ENCODE assay signal across 8 cellular contexts in the genomic region with DNA sequence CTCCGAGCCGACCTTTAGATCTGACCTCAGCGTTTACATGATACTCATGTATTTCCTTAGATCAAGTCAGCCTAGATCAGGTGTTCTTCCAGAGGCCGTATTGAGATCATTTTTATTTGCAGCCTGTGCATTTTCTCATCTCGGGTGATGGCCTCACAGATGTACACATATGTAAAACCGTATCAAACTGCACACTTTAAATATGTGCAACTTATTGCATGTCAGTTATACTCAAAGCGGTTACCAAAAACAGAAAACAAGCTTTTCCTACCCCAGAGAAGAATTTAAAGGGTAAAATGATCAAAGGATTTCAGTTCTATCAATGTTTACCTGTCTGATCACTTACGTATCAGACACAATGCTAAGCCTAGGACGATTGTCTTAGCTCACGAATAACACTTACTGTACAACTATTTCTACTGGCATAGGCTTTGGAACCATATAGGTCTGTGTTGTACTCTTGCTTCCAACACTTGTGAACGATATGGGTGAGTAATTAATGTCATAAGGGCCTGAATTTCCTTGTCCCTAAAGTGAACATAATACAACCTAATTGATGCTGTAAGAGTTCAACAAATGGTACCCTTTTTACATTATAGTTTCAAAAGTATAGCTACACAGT. TPM values are rescaled to one million over a fixed set of nuclear protein-coding genes. Genes with fewer than 3 reads are reported as not detected.
DNase-seq lines count a peak whose midpoint lies in the region; ATAC-seq and TF ChIP-seq lines count a peak whose summit lies in the region.

No MANE protein-coding gene starts in this region.

- intact Hi-C loops in esophagus muscularis mucosa (cut with DNase I) (loop anchor here (5.0 kb wide), 1 partner anchor 36 kb away; a partner anchor contains a TSS), prostate gland (cut with DNase I) (no loop called here)

- H3K4me1 ChIP-seq in esophagus muscularis mucosa (peaks cover 21 to 33% (median 27%) of the 10 kb centered on the region in 4 donors), prostate gland (replicated peaks) (no peaks in the 10 kb centered on the region)

- peak overlapping the region; percentile 98 for H3K27ac Mint-ChIP-seq in activated CD4-positive, alpha-beta T cell treated with anti-CD3 and anti-CD28 coated beads, Interleukin-2, amount 10 ng/mL, durations not matched to agents 7 days and 5 days

- DNase-seq in activated CD4-positive, alpha-beta T cell treated with anti-CD3 and anti-CD28 coated beads, Interleukin-2, amount 10 ng/mL, durations not matched to agents 7 days and 5 days: no peak
- no peak for DNase-seq in activated CD4-positive, alpha-beta T cell treated with anti-CD3 and anti-CD28 coated beads for 48 hours
- DNase-seq in RKO (ENCODE audit: low spot score) (peak; percentile 51), esophagus muscularis mucosa (ENCODE audit: extremely low spot score) (no peak), prostate gland (ENCODE audit: low spot score) (no peak), H4 (ENCODE audit: low spot score) (no peak), HuH-7 (ENCODE audit: low spot score) (no peak)

- peaks cover 48% of the 10 kb centered on the region for H3K36me3 Mint-ChIP-seq in activated CD4-positive, alpha-beta T cell treated with anti-CD3 and anti-CD28 coated beads, Interleukin-2, amount 10 ng/mL, durations not matched to agents 7 days and 5 days (ENCODE audit: low read depth)

- peaks cover 55% of the 10 kb centered on the region for H3K4me1 Mint-ChIP-seq in activated CD4-positive, alpha-beta T cell treated with anti-CD3 and anti-CD28 coated beads, Interleukin-2, amount 10 ng/mL, durations not matched to agents 7 days and 5 days

- no peaks in the 10 kb centered on the region for H3K27me3 ChIP-seq in esophagus muscularis mucosa
- no peaks in the 10 kb centered on the region for H3K27me3 ChIP-seq in prostate gland (replicated peaks; ENCODE audit: insufficient read depth)

- H3K9me3 ChIP-seq in esophagus muscularis mucosa (no peaks in the 10 kb centered on the region), prostate gland (no peaks in the 10 kb centered on the region)

- H3K36me3 ChIP-seq in esophagus muscularis mucosa (peaks cover 7 to 26% (median 21%) of the 10 kb centered on the region in 4 donors), prostate gland (no peaks in the 10 kb centered on the region)

- H3K27ac ChIP-seq in esophagus muscularis mucosa (replicated peaks in 1 of 4): peak overlapping the region; percentile 62 to 70 (median 67)
- peak overlapping the region; percentile 67 to 76 for H3K27ac ChIP-seq in prostate gland

- TF ChIP-seq CTCF in esophagus muscularis mucosa (IDR thresholded peaks at IDR 0.05): no peak
- TF ChIP-seq CTCF in prostate gland (IDR thresholded peaks at IDR 0.05): no peak

- no peaks in the 10 kb centered on the region for H3K27me3 Mint-ChIP-seq in activated CD4-positive, alpha-beta T cell treated with anti-CD3 and anti-CD28 coated beads, Interleukin-2, amount 10 ng/mL, durations not matched to agents 7 days and 5 days

- TF ChIP-seq EP300 in esophagus muscularis mucosa (IDR thresholded peaks at IDR 0.05): no peak

- H3K4me3 ChIP-seq in esophagus muscularis mucosa (peak overlapping the region; percentile 72 to 92 (median 84)), prostate gland (peak overlapping the region; percentile 43 to 81)

- TF ChIP-seq POLR2A in esophagus muscularis mucosa (IDR thresholded peaks at IDR 0.05; ENCODE audit: low read depth): no peak
- TF ChIP-seq POLR2A in prostate gland (IDR thresholded peaks at IDR 0.05): no peak

- no peaks in the 10 kb centered on the region for H3K9me3 Mint-ChIP-seq in activated CD4-positive, alpha-beta T cell treated with anti-CD3 and anti-CD28 coated beads, Interleukin-2, amount 10 ng/mL, durations not matched to agents 7 days and 5 days

- no peak for ATAC-seq in HG03457 (IDR thresholded peaks at IDR 0.05; ENCODE audit: unreplicated experiment)

- CTCF ChIA-PET in activated CD4-positive, alpha-beta T cell treated with anti-CD3 and anti-CD28 coated beads, Interleukin-2, amount 10 ng/mL, durations not matched to agents 7 days and 5 days (lab: Charles Lee): interaction anchor here (0.6 to 2.5 kb wide), 5 partner anchors 10 to 95 kb away, joined by 3 to 10 read pairs (median 4); no protein-coding TSS in a partner anchor

- WGBS in esophagus muscularis mucosa: 9% methylated on average over 10 of the region's 11 CpGs
- 4% methylated on average over 11 of the region's 11 CpGs for WGBS in prostate gland

- POLR2A ChIA-PET in activated CD4-positive, alpha-beta T cell treated with anti-CD3 and anti-CD28 coated beads, Interleukin-2, amount 10 ng/mL, durations not matched to agents 7 days and 5 days (lab: Charles Lee): interaction anchor here (1.2 kb wide), 1 partner anchor 38 kb away, joined by 5 read pairs; no protein-coding TSS in a partner anchor

- H3K4me3 Mint-ChIP-seq in activated CD4-positive, alpha-beta T cell treated with anti-CD3 and anti-CD28 coated beads, Interleukin-2, amount 10 ng/mL, durations not matched to agents 7 days and 5 days: peak overlapping the region; percentile 94

RNA-seq across cellular contexts. Expression of a gene that starts 0.6 kb away (rescaled TPM):
- total RNA-seq in activated CD4-positive, alpha-beta T cell treated with anti-CD3 and anti-CD28 coated beads, Interleukin-2, amount 10 ng/mL, durations not matched to agents 7 days and 5 days: 10 to 100 TPM; 33.3 to 38.6 TPM
- 10 to 100 TPM in 1 of 4 donors, 1 to 10 TPM in 3; 5.8 to 12.6 (median 7.8) TPM for total RNA-seq in esophagus muscularis mucosa
- 10 to 100 TPM; 11.0 to 17.6 TPM for total RNA-seq in prostate gland
- total RNA-seq in H4 (2014; rRNA removed; shearing (Covaris generic)): 29.6 and 34.4 TPM in 2 replicates

RNA-seq across cellular contexts. Expression of a gene that starts 38.6 kb away (rescaled TPM):
- 10 to 100 TPM; 65.7 to 83.5 TPM for total RNA-seq in activated CD4-positive, alpha-beta T cell treated with anti-CD3 and anti-CD28 coated beads, Interleukin-2, amount 10 ng/mL, durations not matched to agents 7 days and 5 days
- total RNA-seq in esophagus muscularis mucosa (100 to 1,000 TPM in 3 of 4 donors, 10 to 100 TPM in 1; 92.2 to 156 (median 115) TPM), prostate gland (100 to 1,000 TPM; 242 to 337 TPM)
- 114 and 182 TPM in 2 replicates for total RNA-seq in H4 (2014; rRNA removed; shearing (Covaris generic))

RNA-seq across cellular contexts. Expression of a gene that starts 57.8 kb away (rescaled TPM):
- total RNA-seq in activated CD4-positive, alpha-beta T cell treated with anti-CD3 and anti-CD28 coated beads, Interleukin-2, amount 10 ng/mL, durations not matched to agents 7 days and 5 days: under 1 TPM; 0.77 to 0.89 TPM
- total RNA-seq in esophagus muscularis mucosa (10 to 100 TPM; 12.2 to 21.5 (median 13.6) TPM), prostate gland (1 to 10 TPM; 4.5 to 9.5 TPM)
- 0.02 TPM in 1 of 2 replicates, not detected in the other for total RNA-seq in H4 (2014; rRNA removed; shearing (Covaris generic))
